Comparison of ENCODE assay signal across 9 cellular contexts in genomic region chr7:157228864-157229422, GRCh38.
DNase-seq lines count a peak whose midpoint lies in the region; ATAC-seq and TF ChIP-seq lines count a peak whose summit lies in the region.
"Had no signal": no experiment of that assay in that cellular context is flagged by ENCODE, and none has a peak within 500 bp of the region (broad histone marks: within the 10 kb centered on the region; RNA-seq: fewer than 3 reads in every experiment).

No MANE protein-coding gene starts in this region.

- DNase-seq in NCI-H2081 (lab: John Stamatoyannopoulos, UW) (peak; percentile 17 to 39), NCI-H2081 treated with DMSO at 0.1 percent for 48 hours (lab: John Stamatoyannopoulos, UW) (no peak), HL-60 (ENCODE audit: low read depth in 1 of 2, low spot score in 1 of 2) (peak in 1 of 2 experiments; percentile 20), left kidney (ENCODE audit: low read depth, low spot score) (peak; percentile 46), GM19238 (ENCODE audit: insufficient read length, low spot score) (no peak), left lung (no peak), foreskin melanocyte (no peak)
- DNase-seq in activated CD4-positive, alpha-beta T cell treated with anti-CD3 and anti-CD28 coated beads, Interleukin-2, amount 50 U/mL, for 4 hours: peak; percentile 12 to 15

- intact Hi-C loops in left lung (cut with DNase I): no loop called here

- TF ChIP-seq CTCF in HL-60 (IDR thresholded peaks at IDR 0.05; ENCODE audit: insufficient read depth, low read length): peak; percentile 41
- TF ChIP-seq CTCF in left lung (IDR thresholded peaks at IDR 0.05): no peak

- H3K27ac ChIP-seq in HL-60 (replicated peaks) (no peak overlapping the region), left lung (no peak overlapping the region)
- H3K27ac ChIP-seq: BLaER1 treated with 17β-estradiol and CSF1 and Interleukin-3, amounts not matched to agents 10 nM and 100 nM had no signal

- no peak overlapping the region for H3K4me3 ChIP-seq in HL-60 (replicated peaks; ENCODE audit: insufficient read depth, low read length)
- H3K4me3 ChIP-seq in left lung: no peak overlapping the region
- H3K4me3 ChIP-seq: BLaER1 treated with 17β-estradiol and CSF1 and Interleukin-3, amounts not matched to agents 10 nM and 100 nM had no signal

- peaks cover 0 to 99% of the 10 kb centered on the region in 2 donors for H3K36me3 ChIP-seq in left lung

- no peaks in the 10 kb centered on the region for H3K4me1 ChIP-seq in left lung
- H3K4me1 ChIP-seq: BLaER1 treated with 17β-estradiol and CSF1 and Interleukin-3, amounts not matched to agents 10 nM and 100 nM had no signal

- H3K27me3 ChIP-seq in HL-60 (ENCODE audit: insufficient read depth, poor library complexity, severe bottlenecking) (no peaks in the 10 kb centered on the region), left lung (no peaks in the 10 kb centered on the region)
- H3K27me3 ChIP-seq: BLaER1 treated with 17β-estradiol and CSF1 and Interleukin-3, amounts not matched to agents 10 nM and 100 nM had no signal

- no peaks in the 10 kb centered on the region for H3K9me3 ChIP-seq in left lung
- H3K9me3 ChIP-seq: BLaER1 treated with 17β-estradiol and CSF1 and Interleukin-3, amounts not matched to agents 10 nM and 100 nM had no signal

- ATAC-seq in left lung: no peak

Comparison
In these comparisons a context has a peak if more than half of its experiments do, and no peak if none do; other contexts are left out.
1. DNase-seq: peak in NCI-H2081 (2 of 2), activated CD4-positive, alpha-beta T cell treated with anti-CD3 and anti-CD28 coated beads, Interleukin-2, amount 50 U/mL, for 4 hours (2 of 2) and left kidney (single experiment); none in NCI-H2081 treated with DMSO at 0.1 percent for 48 hours (single experiment), GM19238 (single experiment), left lung (0 of 2) and foreskin melanocyte (single experiment).